Comparison of ENCODE assay signal across 1 cellular context in the genomic region with DNA sequence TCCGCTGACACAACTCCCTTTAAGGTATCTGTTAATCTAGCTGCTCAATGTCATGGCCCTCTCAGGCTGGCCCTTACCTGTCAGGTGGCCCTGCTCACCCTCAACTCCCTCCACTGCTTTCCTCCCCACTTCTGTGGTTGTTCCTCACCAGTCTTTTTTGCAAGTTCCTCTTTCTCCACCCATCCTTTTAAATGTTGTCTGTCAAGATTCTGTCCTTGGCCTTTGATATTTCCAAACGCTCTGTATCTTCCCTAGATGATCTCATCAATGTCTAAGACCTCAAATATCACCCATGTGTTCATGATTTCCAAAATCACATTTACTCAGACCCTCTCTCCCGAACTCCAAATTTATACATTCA.
A peak's percentile ranks its signal among the peaks of the same experiment; 100 is the strongest.
TF ChIP-seq lines count a peak whose summit lies in the region.

No MANE protein-coding gene starts in this region.

TF ChIP-seq in GM12878, 131 proteins besides CTCF, POLR2A, EP300 and RAD21 (continued from another document):
- TF ChIP-seq, protein P1, sequence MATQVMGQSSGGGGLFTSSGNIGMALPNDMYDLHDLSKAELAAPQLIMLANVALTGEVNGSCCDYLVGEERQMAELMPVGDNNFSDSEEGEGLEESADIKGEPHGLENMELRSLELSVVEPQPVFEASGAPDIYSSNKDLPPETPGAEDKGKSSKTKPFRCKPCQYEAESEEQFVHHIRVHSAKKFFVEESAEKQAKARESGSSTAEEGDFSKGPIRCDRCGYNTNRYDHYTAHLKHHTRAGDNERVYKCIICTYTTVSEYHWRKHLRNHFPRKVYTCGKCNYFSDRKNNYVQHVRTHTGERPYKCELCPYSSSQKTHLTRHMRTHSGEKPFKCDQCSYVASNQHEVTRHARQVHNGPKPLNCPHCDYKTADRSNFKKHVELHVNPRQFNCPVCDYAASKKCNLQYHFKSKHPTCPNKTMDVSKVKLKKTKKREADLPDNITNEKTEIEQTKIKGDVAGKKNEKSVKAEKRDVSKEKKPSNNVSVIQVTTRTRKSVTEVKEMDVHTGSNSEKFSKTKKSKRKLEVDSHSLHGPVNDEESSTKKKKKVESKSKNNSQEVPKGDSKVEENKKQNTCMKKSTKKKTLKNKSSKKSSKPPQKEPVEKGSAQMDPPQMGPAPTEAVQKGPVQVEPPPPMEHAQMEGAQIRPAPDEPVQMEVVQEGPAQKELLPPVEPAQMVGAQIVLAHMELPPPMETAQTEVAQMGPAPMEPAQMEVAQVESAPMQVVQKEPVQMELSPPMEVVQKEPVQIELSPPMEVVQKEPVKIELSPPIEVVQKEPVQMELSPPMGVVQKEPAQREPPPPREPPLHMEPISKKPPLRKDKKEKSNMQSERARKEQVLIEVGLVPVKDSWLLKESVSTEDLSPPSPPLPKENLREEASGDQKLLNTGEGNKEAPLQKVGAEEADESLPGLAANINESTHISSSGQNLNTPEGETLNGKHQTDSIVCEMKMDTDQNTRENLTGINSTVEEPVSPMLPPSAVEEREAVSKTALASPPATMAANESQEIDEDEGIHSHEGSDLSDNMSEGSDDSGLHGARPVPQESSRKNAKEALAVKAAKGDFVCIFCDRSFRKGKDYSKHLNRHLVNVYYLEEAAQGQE (IDR thresholded peaks at IDR 0.05; ENCODE audit: low read depth, low read length) = no peak
- TF ChIP-seq, protein P2, sequence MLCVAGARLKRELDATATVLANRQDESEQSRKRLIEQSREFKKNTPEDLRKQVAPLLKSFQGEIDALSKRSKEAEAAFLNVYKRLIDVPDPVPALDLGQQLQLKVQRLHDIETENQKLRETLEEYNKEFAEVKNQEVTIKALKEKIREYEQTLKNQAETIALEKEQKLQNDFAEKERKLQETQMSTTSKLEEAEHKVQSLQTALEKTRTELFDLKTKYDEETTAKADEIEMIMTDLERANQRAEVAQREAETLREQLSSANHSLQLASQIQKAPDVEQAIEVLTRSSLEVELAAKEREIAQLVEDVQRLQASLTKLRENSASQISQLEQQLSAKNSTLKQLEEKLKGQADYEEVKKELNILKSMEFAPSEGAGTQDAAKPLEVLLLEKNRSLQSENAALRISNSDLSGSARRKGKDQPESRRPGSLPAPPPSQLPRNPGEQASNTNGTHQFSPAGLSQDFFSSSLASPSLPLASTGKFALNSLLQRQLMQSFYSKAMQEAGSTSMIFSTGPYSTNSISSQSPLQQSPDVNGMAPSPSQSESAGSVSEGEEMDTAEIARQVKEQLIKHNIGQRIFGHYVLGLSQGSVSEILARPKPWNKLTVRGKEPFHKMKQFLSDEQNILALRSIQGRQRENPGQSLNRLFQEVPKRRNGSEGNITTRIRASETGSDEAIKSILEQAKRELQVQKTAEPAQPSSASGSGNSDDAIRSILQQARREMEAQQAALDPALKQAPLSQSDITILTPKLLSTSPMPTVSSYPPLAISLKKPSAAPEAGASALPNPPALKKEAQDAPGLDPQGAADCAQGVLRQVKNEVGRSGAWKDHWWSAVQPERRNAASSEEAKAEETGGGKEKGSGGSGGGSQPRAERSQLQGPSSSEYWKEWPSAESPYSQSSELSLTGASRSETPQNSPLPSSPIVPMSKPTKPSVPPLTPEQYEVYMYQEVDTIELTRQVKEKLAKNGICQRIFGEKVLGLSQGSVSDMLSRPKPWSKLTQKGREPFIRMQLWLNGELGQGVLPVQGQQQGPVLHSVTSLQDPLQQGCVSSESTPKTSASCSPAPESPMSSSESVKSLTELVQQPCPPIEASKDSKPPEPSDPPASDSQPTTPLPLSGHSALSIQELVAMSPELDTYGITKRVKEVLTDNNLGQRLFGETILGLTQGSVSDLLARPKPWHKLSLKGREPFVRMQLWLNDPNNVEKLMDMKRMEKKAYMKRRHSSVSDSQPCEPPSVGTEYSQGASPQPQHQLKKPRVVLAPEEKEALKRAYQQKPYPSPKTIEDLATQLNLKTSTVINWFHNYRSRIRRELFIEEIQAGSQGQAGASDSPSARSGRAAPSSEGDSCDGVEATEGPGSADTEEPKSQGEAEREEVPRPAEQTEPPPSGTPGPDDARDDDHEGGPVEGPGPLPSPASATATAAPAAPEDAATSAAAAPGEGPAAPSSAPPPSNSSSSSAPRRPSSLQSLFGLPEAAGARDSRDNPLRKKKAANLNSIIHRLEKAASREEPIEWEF (IDR thresholded peaks at IDR 0.05; ENCODE audit: insufficient replicate concordance, low read depth, low read length) = no peak
- TF ChIP-seq SMAD1 (IDR thresholded peaks at IDR 0.05; ENCODE audit: low read depth, partially characterized antibody) = no peak
- TF ChIP-seq EZH2 (IDR thresholded peaks at IDR 0.05; ENCODE audit: borderline replicate concordance, control insufficient read depth, low read depth, low read length) = no peak
- no peak for TF ChIP-seq LARP7 (IDR thresholded peaks at IDR 0.05)
- TF ChIP-seq TBL1XR1 (IDR thresholded peaks at IDR 0.05; ENCODE audit: low read depth, low read length) = no peak
- TF ChIP-seq, protein P3, sequence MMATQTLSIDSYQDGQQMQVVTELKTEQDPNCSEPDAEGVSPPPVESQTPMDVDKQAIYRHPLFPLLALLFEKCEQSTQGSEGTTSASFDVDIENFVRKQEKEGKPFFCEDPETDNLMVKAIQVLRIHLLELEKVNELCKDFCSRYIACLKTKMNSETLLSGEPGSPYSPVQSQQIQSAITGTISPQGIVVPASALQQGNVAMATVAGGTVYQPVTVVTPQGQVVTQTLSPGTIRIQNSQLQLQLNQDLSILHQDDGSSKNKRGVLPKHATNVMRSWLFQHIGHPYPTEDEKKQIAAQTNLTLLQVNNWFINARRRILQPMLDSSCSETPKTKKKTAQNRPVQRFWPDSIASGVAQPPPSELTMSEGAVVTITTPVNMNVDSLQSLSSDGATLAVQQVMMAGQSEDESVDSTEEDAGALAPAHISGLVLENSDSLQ (IDR thresholded peaks at IDR 0.05) = peak; percentile 40; the same call in 1 of the 2 replicates
- TF ChIP-seq GABPA (IDR thresholded peaks at IDR 0.05; ENCODE audit: low read depth) = no peak
- no peak for TF ChIP-seq ZNF622 (IDR thresholded peaks at IDR 0.05)
- TF ChIP-seq, protein P4, sequence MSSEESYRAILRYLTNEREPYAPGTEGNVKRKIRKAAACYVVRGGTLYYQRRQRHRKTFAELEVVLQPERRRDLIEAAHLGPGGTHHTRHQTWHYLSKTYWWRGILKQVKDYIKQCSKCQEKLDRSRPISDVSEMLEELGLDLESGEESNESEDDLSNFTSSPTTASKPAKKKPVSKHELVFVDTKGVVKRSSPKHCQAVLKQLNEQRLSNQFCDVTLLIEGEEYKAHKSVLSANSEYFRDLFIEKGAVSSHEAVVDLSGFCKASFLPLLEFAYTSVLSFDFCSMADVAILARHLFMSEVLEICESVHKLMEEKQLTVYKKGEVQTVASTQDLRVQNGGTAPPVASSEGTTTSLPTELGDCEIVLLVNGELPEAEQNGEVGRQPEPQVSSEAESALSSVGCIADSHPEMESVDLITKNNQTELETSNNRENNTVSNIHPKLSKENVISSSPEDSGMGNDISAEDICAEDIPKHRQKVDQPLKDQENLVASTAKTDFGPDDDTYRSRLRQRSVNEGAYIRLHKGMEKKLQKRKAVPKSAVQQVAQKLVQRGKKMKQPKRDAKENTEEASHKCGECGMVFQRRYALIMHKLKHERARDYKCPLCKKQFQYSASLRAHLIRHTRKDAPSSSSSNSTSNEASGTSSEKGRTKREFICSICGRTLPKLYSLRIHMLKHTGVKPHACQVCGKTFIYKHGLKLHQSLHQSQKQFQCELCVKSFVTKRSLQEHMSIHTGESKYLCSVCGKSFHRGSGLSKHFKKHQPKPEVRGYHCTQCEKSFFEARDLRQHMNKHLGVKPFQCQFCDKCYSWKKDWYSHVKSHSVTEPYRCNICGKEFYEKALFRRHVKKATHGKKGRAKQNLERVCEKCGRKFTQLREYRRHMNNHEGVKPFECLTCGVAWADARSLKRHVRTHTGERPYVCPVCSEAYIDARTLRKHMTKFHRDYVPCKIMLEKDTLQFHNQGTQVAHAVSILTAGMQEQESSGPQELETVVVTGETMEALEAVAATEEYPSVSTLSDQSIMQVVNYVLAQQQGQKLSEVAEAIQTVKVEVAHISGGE (CRISPR knock-in tag; IDR thresholded peaks at IDR 0.05) = no peak
- TF ChIP-seq, protein P5, sequence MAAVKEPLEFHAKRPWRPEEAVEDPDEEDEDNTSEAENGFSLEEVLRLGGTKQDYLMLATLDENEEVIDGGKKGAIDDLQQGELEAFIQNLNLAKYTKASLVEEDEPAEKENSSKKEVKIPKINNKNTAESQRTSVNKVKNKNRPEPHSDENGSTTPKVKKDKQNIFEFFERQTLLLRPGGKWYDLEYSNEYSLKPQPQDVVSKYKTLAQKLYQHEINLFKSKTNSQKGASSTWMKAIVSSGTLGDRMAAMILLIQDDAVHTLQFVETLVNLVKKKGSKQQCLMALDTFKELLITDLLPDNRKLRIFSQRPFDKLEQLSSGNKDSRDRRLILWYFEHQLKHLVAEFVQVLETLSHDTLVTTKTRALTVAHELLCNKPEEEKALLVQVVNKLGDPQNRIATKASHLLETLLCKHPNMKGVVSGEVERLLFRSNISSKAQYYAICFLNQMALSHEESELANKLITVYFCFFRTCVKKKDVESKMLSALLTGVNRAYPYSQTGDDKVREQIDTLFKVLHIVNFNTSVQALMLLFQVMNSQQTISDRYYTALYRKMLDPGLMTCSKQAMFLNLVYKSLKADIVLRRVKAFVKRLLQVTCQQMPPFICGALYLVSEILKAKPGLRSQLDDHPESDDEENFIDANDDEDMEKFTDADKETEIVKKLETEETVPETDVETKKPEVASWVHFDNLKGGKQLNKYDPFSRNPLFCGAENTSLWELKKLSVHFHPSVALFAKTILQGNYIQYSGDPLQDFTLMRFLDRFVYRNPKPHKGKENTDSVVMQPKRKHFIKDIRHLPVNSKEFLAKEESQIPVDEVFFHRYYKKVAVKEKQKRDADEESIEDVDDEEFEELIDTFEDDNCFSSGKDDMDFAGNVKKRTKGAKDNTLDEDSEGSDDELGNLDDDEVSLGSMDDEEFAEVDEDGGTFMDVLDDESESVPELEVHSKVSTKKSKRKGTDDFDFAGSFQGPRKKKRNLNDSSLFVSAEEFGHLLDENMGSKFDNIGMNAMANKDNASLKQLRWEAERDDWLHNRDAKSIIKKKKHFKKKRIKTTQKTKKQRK (IDR thresholded peaks at IDR 0.05; ENCODE audit: low read depth, low read length) = no peak
- TF ChIP-seq RUNX3 (IDR thresholded peaks at IDR 0.05; ENCODE audit: low read length) = peak; percentile 37
